Comparison of ENCODE assay signal across 14 cellular contexts in genomic region chr7:51455086-51455485, GRCh38.
DNase-seq lines count a peak whose midpoint lies in the region; TF ChIP-seq lines count a peak whose summit lies in the region.
"Had no signal": no experiment of that assay in that cellular context is flagged by ENCODE, and none has a peak within 500 bp of the region (broad histone marks: within the 10 kb centered on the region; RNA-seq: fewer than 3 reads in every experiment).

No MANE protein-coding gene starts in this region.

- no peak overlapping the region for H3K4me2 ChIP-seq in OCI-LY1 (ENCODE audit: low read length)

- TF ChIP-seq POLR2A in esophagus muscularis mucosa (IDR thresholded peaks at IDR 0.05; ENCODE audit: low read depth), result no peak

- no peak overlapping the region for H3K27ac ChIP-seq in OCI-LY1 (ENCODE audit: low read depth, low read length, poor library complexity, severe bottlenecking)
- no peak overlapping the region for H3K27ac ChIP-seq in esophagus muscularis mucosa (replicated peaks in 1 of 4)
- H3K27ac ChIP-seq in dorsolateral prefrontal cortex, result no peak overlapping the region

- no peak overlapping the region for H3K9ac ChIP-seq in OCI-LY1 (ENCODE audit: low read length)

- H3K9me3 ChIP-seq in OCI-LY1 (ENCODE audit: low read length) (no peaks in the 10 kb centered on the region), esophagus muscularis mucosa (no peaks in the 10 kb centered on the region)
- H3K9me3 ChIP-seq: HAP-1 had no signal

- H3K4me3 ChIP-seq in OCI-LY1 (ENCODE audit: low read depth, low read length, poor library complexity, severe bottlenecking) (no peak overlapping the region), esophagus muscularis mucosa (no peak overlapping the region), dorsolateral prefrontal cortex (no peak overlapping the region)
- H3K4me3 ChIP-seq: HAP-1 had no signal

- TF ChIP-seq CTCF in OCI-LY1 (IDR thresholded peaks at IDR 0.05; ENCODE audit: low read length), result peak; percentile 48; the same call in 1 of the 2 replicates
- TF ChIP-seq CTCF in esophagus muscularis mucosa (IDR thresholded peaks at IDR 0.05), result no peak
- no peak for TF ChIP-seq CTCF in dorsolateral prefrontal cortex (IDR thresholded peaks at IDR 0.05 in 54 of 56, conservative IDR thresholded peaks at IDR 0.05 in 2 of 56; ENCODE audit: low read depth in 1 of 56, partially characterized antibody in 56 of 56)

- no peak overlapping the region for H2AFZ ChIP-seq in OCI-LY1 (ENCODE audit: low read length)

- no peaks in the 10 kb centered on the region for H3K9me2 ChIP-seq in OCI-LY1 (ENCODE audit: low read depth, low read length)

- H3K27me3 ChIP-seq in OCI-LY1 (ENCODE audit: insufficient read depth, low read length) (peaks cover 3% of the 10 kb centered on the region; the same call in 1 of the 2 replicates), esophagus muscularis mucosa (no peaks in the 10 kb centered on the region), dorsolateral prefrontal cortex (peaks cover 0 to 8% (median 0%) of the 10 kb centered on the region in 45 donors)

- 76% methylated on average over 3 of the region's 3 CpGs for WGBS in esophagus muscularis mucosa

- no peaks in the 10 kb centered on the region for H3F3A ChIP-seq in OCI-LY1 (ENCODE audit: insufficient read depth, low read length)

- no peaks in the 10 kb centered on the region for H3K4me1 ChIP-seq in OCI-LY1 (ENCODE audit: insufficient read depth, low read length, severe bottlenecking)
- H3K4me1 ChIP-seq in esophagus muscularis mucosa, result peaks cover 0 to 23% (median 8%) of the 10 kb centered on the region in 4 donors

- intact Hi-C loops in esophagus muscularis mucosa (cut with DNase I), result no loop called here
- intact Hi-C loops in dorsolateral prefrontal cortex (cut with DNase I), result no loop called here

- no peak for TF ChIP-seq EP300 in esophagus muscularis mucosa (IDR thresholded peaks at IDR 0.05)

- DNase-seq in NCI-H2029 treated with DMSO at 0.1 percent for 48 hours (lab: John Stamatoyannopoulos, UW) (peak; percentile 6), NCI-H2029 (lab: John Stamatoyannopoulos, UW) (no peak), NAMALWA (ENCODE audit: low spot score) (peak; percentile 34), esophagus muscularis mucosa (ENCODE audit: extremely low spot score) (peak; percentile 68), NCI-H226 (no peak), dorsolateral prefrontal cortex (no peak)
- no peak for DNase-seq in stimulated activated CD4-positive, alpha-beta T cell treated with anti-CD3 and anti-CD28 coated beads, Interleukin-12 subunit alpha, Interleukin-12 subunit beta, amount 100 ng/mL, for 4 hours
- DNase-seq: Karpas-422, NCI-H1436 treated with DMSO at 0.1 percent for 48 hours, NCI-H2171 treated with DMSO at 0.1 percent for 48 hours, NCI-H526 treated with DMSO at 0.1 percent for 48 hours, SW 1271 had no signal

- no peaks in the 10 kb centered on the region for H4K20me1 ChIP-seq in OCI-LY1 (ENCODE audit: insufficient read depth, low read length)

- H3K36me3 ChIP-seq in OCI-LY1 (ENCODE audit: insufficient read depth, low read length) (no peaks in the 10 kb centered on the region), esophagus muscularis mucosa (no peaks in the 10 kb centered on the region)
- H3K36me3 ChIP-seq: HAP-1 had no signal

- H3K79me2 ChIP-seq in OCI-LY1 (ENCODE audit: insufficient read depth, low read length), result no peaks in the 10 kb centered on the region

Comparison
In these comparisons a context has a peak if more than half of its experiments do, and no peak if none do; other contexts are left out.
1. DNase-seq: peak in NCI-H2029 treated with DMSO at 0.1 percent for 48 hours (single experiment), NAMALWA (single experiment) and esophagus muscularis mucosa (single experiment); none in NCI-H2029 (single experiment), NCI-H226 (single experiment), stimulated activated CD4-positive, alpha-beta T cell treated with anti-CD3 and anti-CD28 coated beads, Interleukin-12 subunit alpha, Interleukin-12 subunit beta, amount 100 ng/mL, for 4 hours (single experiment) and dorsolateral prefrontal cortex (0 of 10).